Comparison of ENCODE assay signal across 9 cellular contexts in genomic region chr11:35412285-35412684, GRCh38. TPM values are rescaled to one million over a fixed set of nuclear protein-coding genes. Genes with fewer than 3 reads are reported as not detected.
DNase-seq lines count a peak whose midpoint lies in the region; ATAC-seq and TF ChIP-seq lines count a peak whose summit lies in the region.
"Had no signal": no experiment of that assay in that cellular context is flagged by ENCODE, and none has a peak within 500 bp of the region (broad histone marks: within the 10 kb centered on the region; RNA-seq: fewer than 3 reads in every experiment).

No MANE protein-coding gene starts in this region.

- TF ChIP-seq CTCF in AG09319 (IDR thresholded peaks at IDR 0.05; ENCODE audit: low read depth, low read length) (peak; percentile 44), GM20000 (IDR thresholded peaks at IDR 0.05; ENCODE audit: extremely low read depth, missing control alignments) (peak; percentile 14), foreskin fibroblast (IDR thresholded peaks at IDR 0.05; ENCODE audit: low read depth, low read length) (peak; percentile 44)

- ATAC-seq in GM18511 (IDR thresholded peaks at IDR 0.05; ENCODE audit: unreplicated experiment), result no peak
- no peak for ATAC-seq in GM18868 (IDR thresholded peaks at IDR 0.05; ENCODE audit: unreplicated experiment)

- DNase-seq in AG09319 (ENCODE audit: extremely low read depth, low read depth) (no peak), GM20000 (ENCODE audit: low spot score) (peak; percentile 34), OCI-M1 (lab: John Stamatoyannopoulos, UW) (peak; percentile 2), foreskin fibroblast (peak in 1 of 2 donors; percentile 33), mesenteric fat pad (ENCODE audit: low spot score) (no peak), NCI-H345 (lab: John Stamatoyannopoulos, UW) (no peak)
- DNase-seq: Peyer's patch had no signal

- no peak overlapping the region for H3K4me3 ChIP-seq in foreskin fibroblast (ENCODE audit: low read depth in 1 of 2, low read length in 2 of 2)
- H3K4me3 ChIP-seq: Peyer's patch had no signal

RNA-seq across cellular contexts. Expression of gene SLC1A2, which starts 7.1 kb away (rescaled TPM):
- 1.3 TPM for total RNA-seq in mesenteric fat pad

Comparison
In these comparisons a context has a peak if more than half of its experiments do, and no peak if none do; other contexts are left out.
1. DNase-seq: peak in GM20000 (single experiment) and OCI-M1 (single experiment); none in AG09319 (single experiment), mesenteric fat pad (single experiment) and NCI-H345 (single experiment).
2. Peak in every context shown above with its lines, with median percentiles within 50 percentile points of each other: CTCF ChIP-seq.